In the genomic region with DNA sequence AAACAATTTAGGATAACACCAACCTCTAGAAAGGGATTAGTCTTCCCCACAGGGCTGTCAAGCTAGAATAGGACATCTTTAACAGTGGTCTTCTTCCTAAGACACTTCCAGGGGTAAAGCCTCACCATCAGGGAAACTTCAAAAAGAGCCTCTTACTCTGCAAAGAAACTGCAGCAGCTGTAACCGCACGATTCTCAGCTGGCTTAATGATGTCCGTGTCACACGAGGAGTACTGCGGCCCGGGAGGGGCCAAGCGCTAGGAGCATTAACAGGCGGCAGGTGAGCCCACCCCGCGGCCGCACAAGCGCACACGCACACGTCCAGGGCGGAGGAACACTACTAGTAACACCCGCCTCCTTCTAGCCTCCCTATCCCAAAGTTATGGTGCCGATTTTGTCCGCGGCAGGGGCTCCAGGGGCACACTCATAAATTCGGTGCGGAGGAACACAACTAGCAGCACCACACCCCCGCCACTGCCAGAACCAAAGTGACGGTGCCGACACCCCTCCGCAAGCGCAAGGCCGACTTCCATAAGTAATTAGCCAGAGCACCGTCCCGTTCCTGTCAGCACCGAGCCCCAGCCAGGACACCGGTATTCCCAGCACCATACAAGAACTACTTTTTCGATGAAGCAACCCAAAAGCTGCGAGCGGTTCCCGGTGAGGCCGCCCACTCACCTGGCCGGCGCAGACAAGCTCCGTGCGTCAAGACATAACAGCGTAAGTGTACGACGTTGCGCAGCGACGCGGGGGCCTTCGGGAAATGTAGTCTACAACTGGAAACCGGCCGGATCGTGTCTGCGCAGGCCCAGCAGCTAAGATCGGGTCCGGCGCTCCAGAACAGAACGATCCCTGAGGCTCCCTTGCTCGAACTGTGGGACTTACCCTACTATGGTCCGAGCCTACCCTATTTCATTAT, we compare ENCODE assay signal across 7 cellular contexts. TPM values are rescaled to one million over a fixed set of nuclear protein-coding genes. Genes with fewer than 3 reads are reported as not detected.
DNase-seq lines count a peak whose midpoint lies in the region; ATAC-seq and TF ChIP-seq lines count a peak whose summit lies in the region.

A gene (plus strand): TSS at position 813 of the 918 bp plus-strand sequence. CDS start 3,572 bp downstream, outside the sequence.
A gene (minus strand): TSS at position 729 of the 918 bp plus-strand sequence. CDS start 8,116 bp downstream, outside the sequence.

- no peaks in the 10 kb centered on the region for H3K79me2 ChIP-seq in mammary epithelial cell (ENCODE audit: insufficient read depth, low read length)

- H4K20me1 ChIP-seq in mammary epithelial cell (ENCODE audit: insufficient read depth, low read length): no peaks in the 10 kb centered on the region

- H3K4me1 ChIP-seq in mammary epithelial cell (ENCODE audit: insufficient read depth, low read length) (no peaks in the 10 kb centered on the region), skeletal muscle satellite cell (ENCODE audit: control insufficient read depth, insufficient read depth, low read length) (peaks cover 10% of the 10 kb centered on the region)

- H3K27ac ChIP-seq in WERI-Rb-1 (peak within 1 kb of the TSS; percentile 84), mammary epithelial cell (ENCODE audit: insufficient read depth, low read depth, low read length) (peak within 1 kb of the TSS; percentile 54)

- ATAC-seq in GM18511 (IDR thresholded peaks at IDR 0.05; ENCODE audit: unreplicated experiment): peak; percentile 99
- peak; percentile 96 for ATAC-seq in HG03045 (IDR thresholded peaks at IDR 0.05; ENCODE audit: unreplicated experiment)

- dilution Hi-C loops in mammary epithelial cell (cut with HindIII; ENCODE audit: low sequenced_read_pairs): no loop called here

- H3K4me3 ChIP-seq in WERI-Rb-1 (ENCODE audit: low read depth, low read length): peak within 1 kb of the TSS; percentile 72
- peak within 1 kb of the TSS; percentile 62 to 81 (median 69) for H3K4me3 ChIP-seq in mammary epithelial cell (replicated peaks in 1 of 3; ENCODE audit: insufficient read depth in 1 of 3, low read depth in 2 of 3, low read length in 3 of 3)
- H3K4me3 ChIP-seq in iPS-18c (ENCODE audit: insufficient read depth, low read depth, low read length): peak within 1 kb of the TSS; percentile 88
- peak within 1 kb of the TSS; percentile 90 for H3K4me3 ChIP-seq in skeletal muscle satellite cell (ENCODE audit: low read length)

- BruUV-seq in mammary epithelial cell (replicated peaks; lab: Mats Ljungman, UMichigan): TSS peak; percentile 53

- H3K36me3 ChIP-seq in WERI-Rb-1 (no peaks in the 10 kb centered on the region), mammary epithelial cell (ENCODE audit: insufficient read depth, low read length) (no peaks in the 10 kb centered on the region), skeletal muscle satellite cell (ENCODE audit: insufficient read depth, low read length) (no peaks in the 10 kb centered on the region)

- intact Hi-C loops in mammary epithelial cell (cut with micrococcal nuclease): loop anchor here (1.0 to 10.0 kb wide), 8 partner anchors 22 to 1105 kb away; a partner anchor contains a TSS

- peak within 1 kb of the TSS; percentile 76 for H3K9ac ChIP-seq in mammary epithelial cell (ENCODE audit: insufficient read depth, low read length)
- H3K9ac ChIP-seq in skeletal muscle satellite cell (ENCODE audit: low read depth, low read length): peak within 1 kb of the TSS; percentile 82

- CTCF ChIA-PET in mammary epithelial cell (lab: Charles Lee; ENCODE audit: low non-redundant PET): no interaction called here

- no peaks in the 10 kb centered on the region for H3K9me3 ChIP-seq in WERI-Rb-1 (ENCODE audit: severe bottlenecking)
- H3K9me3 ChIP-seq in mammary epithelial cell (replicated peaks; ENCODE audit: insufficient read depth, low read length): no peaks in the 10 kb centered on the region
- H3K9me3 ChIP-seq in iPS-18c (ENCODE audit: control insufficient read depth, insufficient read depth, low read length): peaks cover 2% of the 10 kb centered on the region
- no peaks in the 10 kb centered on the region for H3K9me3 ChIP-seq in skeletal muscle satellite cell (replicated peaks; ENCODE audit: low read length)

- DNase-seq in NCI-H2107 treated with DMSO at 0.1 percent for 48 hours (lab: John Stamatoyannopoulos, UW; ENCODE audit: unreplicated experiment): peak; percentile 88
- DNase-seq in WERI-Rb-1: peak; percentile 95
- peak; percentile 98 for DNase-seq in mammary epithelial cell

- H3K4me2 ChIP-seq in mammary epithelial cell (ENCODE audit: insufficient read depth, low read depth, low read length) (peak within 1 kb of the TSS; percentile 83), skeletal muscle satellite cell (ENCODE audit: low read length) (peak within 1 kb of the TSS; percentile 95)

- WGBS in mammary epithelial cell (ENCODE audit: low coverage, missing lambda C conversion rate): 2% methylated on average over 15 of the region's 58 CpGs

- H3K27me3 ChIP-seq in WERI-Rb-1 (ENCODE audit: insufficient read depth, low read depth, severe bottlenecking) (no peaks in the 10 kb centered on the region), mammary epithelial cell (ENCODE audit: insufficient read depth, low read length) (no peaks in the 10 kb centered on the region), skeletal muscle satellite cell (ENCODE audit: control insufficient read depth, insufficient read depth, low read length) (no peaks in the 10 kb centered on the region)

- TF ChIP-seq CTCF in WERI-Rb-1 (IDR thresholded peaks at IDR 0.05; ENCODE audit: low read depth, low read length) (no peak), mammary epithelial cell (conservative IDR thresholded peaks at IDR 0.05 in 1 of 2, IDR thresholded peaks at IDR 0.05 in 1 of 2; ENCODE audit: extremely low read depth in 1 of 2, insufficient read depth in 1 of 2, low read depth in 1 of 2, low read length in 2 of 2) (no peak)

- in situ Hi-C loops in mammary epithelial cell (cut with MboI; ENCODE audit: low sequenced_read_pairs in 2 of 2): no loop called here

- peak within 1 kb of the TSS; percentile 99 for H2AFZ ChIP-seq in mammary epithelial cell (ENCODE audit: low read depth, low read length)

RNA-seq across cellular contexts. Expression of the first gene that starts in this region (rescaled TPM):
- total RNA-seq in mammary epithelial cell: 1 to 10 TPM in 1 of 2 donors, under 1 TPM in 1; 0.73 to 1.5 TPM
- polyA plus RNA-seq in mammary epithelial cell: 0.34 TPM
- not detected for polyA minus RNA-seq in mammary epithelial cell
- total RNA-seq in skeletal muscle satellite cell (2012; rRNA removed): 0.22 and 0.25 TPM in 2 replicates

RNA-seq across cellular contexts. Expression of the second gene that starts in this region (rescaled TPM):
- total RNA-seq in mammary epithelial cell: 1 to 10 TPM; 3.8 to 5.3 TPM
- 0.84 TPM for polyA plus RNA-seq in mammary epithelial cell
- 0.10 TPM for polyA minus RNA-seq in mammary epithelial cell
- 1.1 and 1.3 TPM in 2 replicates for total RNA-seq in skeletal muscle satellite cell (2012; rRNA removed)

Comparison
In these comparisons a context has a peak if more than half of its experiments do, and no peak if none do; other contexts are left out.
1. Peak in every context shown above with its lines: DNase-seq, ATAC-seq, H3K4me3 ChIP-seq and H3K27ac ChIP-seq.